In genomic region chr13:41463823-41464602, GRCh38 we compare ENCODE assay signal across 8 cellular contexts. TPM values are rescaled to one million over a fixed set of nuclear protein-coding genes. Genes with fewer than 3 reads are reported as not detected.
DNase-seq lines count a peak whose midpoint lies in the region; ATAC-seq and TF ChIP-seq lines count a peak whose summit lies in the region.

No MANE protein-coding gene starts in this region.

- peak overlapping the region; percentile 63 for H3K27ac ChIP-seq in neutrophil
- H3K27ac ChIP-seq in trophoblast cell (ENCODE audit: low read depth, low read length) = no peak overlapping the region
- H3K27ac ChIP-seq in smooth muscle cell (ENCODE audit: low read depth) = no peak overlapping the region

- H3K14ac ChIP-seq in trophoblast cell (ENCODE audit: low read length) = no peak overlapping the region

- H2BK5ac ChIP-seq in trophoblast cell (ENCODE audit: low read depth, low read length, poor library complexity) = no peak overlapping the region

- H3K27me3 ChIP-seq in neutrophil (no peaks in the 10 kb centered on the region), trophoblast cell (ENCODE audit: insufficient read depth, low read length) (no peaks in the 10 kb centered on the region), smooth muscle cell (ENCODE audit: low read depth) (peaks cover 13% of the 10 kb centered on the region)

- no peak overlapping the region for H2AK5ac ChIP-seq in trophoblast cell (ENCODE audit: low read length)

- no peak overlapping the region for H3K4ac ChIP-seq in trophoblast cell (ENCODE audit: low read depth, low read length)

- no peaks in the 10 kb centered on the region for H4K20me1 ChIP-seq in smooth muscle cell (ENCODE audit: low read depth)

- H4K91ac ChIP-seq in trophoblast cell (ENCODE audit: low read depth, low read length) = no peak overlapping the region

- H4K12ac ChIP-seq in trophoblast cell (ENCODE audit: low read depth, low read length) = no peak overlapping the region

- H3K9me3 ChIP-seq in neutrophil (no peaks in the 10 kb centered on the region), trophoblast cell (ENCODE audit: insufficient read depth, low read depth, low read length) (no peaks in the 10 kb centered on the region), smooth muscle cell (replicated peaks; ENCODE audit: low read depth) (no peaks in the 10 kb centered on the region)

- DNase-seq in activated CD8-positive, alpha-beta memory T cell treated with anti-CD3 and anti-CD28 coated beads, Interleukin-2, amount 50 U/mL, for 4 hours = peak; percentile 43
- DNase-seq in trophoblast cell (no peak), NCI-H1105 treated with DMSO at 0.1 percent for 48 hours (lab: John Stamatoyannopoulos, UW) (no peak), smooth muscle cell (lab: John Stamatoyannopoulos, UW; ENCODE audit: unreplicated experiment) (no peak), foreskin melanocyte (no peak)

- H3K79me2 ChIP-seq in trophoblast cell (ENCODE audit: control insufficient read depth, insufficient read depth, low read length, poor library complexity) (no peaks in the 10 kb centered on the region), smooth muscle cell (ENCODE audit: low read depth) (no peaks in the 10 kb centered on the region)

- H4K8ac ChIP-seq in trophoblast cell (ENCODE audit: low read depth, low read length) = no peak overlapping the region

- no peak overlapping the region for H3K18ac ChIP-seq in trophoblast cell (ENCODE audit: low read length)

- no peaks in the 10 kb centered on the region for H3F3A ChIP-seq in smooth muscle cell (ENCODE audit: low read depth)

- no peak overlapping the region for H2BK12ac ChIP-seq in trophoblast cell (ENCODE audit: low read length)

- H3K23ac ChIP-seq in trophoblast cell (ENCODE audit: low read length) = no peak overlapping the region

- peaks cover 20% of the 10 kb centered on the region for H3K36me3 ChIP-seq in neutrophil
- H3K36me3 ChIP-seq in trophoblast cell (ENCODE audit: control insufficient read depth in 1 of 2, insufficient read depth in 2 of 2, low read length in 2 of 2) = peaks cover 21 to 32% of the 10 kb centered on the region in 2 experiments
- H3K36me3 ChIP-seq in smooth muscle cell (ENCODE audit: low read depth) = no peaks in the 10 kb centered on the region

- no peak overlapping the region for H2BK120ac ChIP-seq in trophoblast cell (ENCODE audit: insufficient read depth, low read length, poor library complexity)

- peaks cover 57 to 66% of the 10 kb centered on the region in 2 experiments for H3K4me1 ChIP-seq in neutrophil (ENCODE audit: control insufficient read depth in 1 of 2, insufficient read depth in 1 of 2, low read depth in 1 of 2, low read length in 1 of 2)
- H3K4me1 ChIP-seq in trophoblast cell (ENCODE audit: control insufficient read depth in 1 of 2, insufficient read depth in 2 of 2, low read length in 2 of 2) = peaks cover 2 to 13% of the 10 kb centered on the region in 2 experiments
- H3K4me1 ChIP-seq in smooth muscle cell (ENCODE audit: low read depth) = no peaks in the 10 kb centered on the region

- H3K4me3 ChIP-seq in neutrophil (ENCODE audit: low read depth in 1 of 2, low read length in 1 of 2) (no peak overlapping the region), trophoblast cell (ENCODE audit: low read depth, low read length) (no peak overlapping the region), smooth muscle cell (no peak overlapping the region)

- no peaks in the 10 kb centered on the region for H3K79me1 ChIP-seq in trophoblast cell (ENCODE audit: low read length)

- H3K4me2 ChIP-seq in trophoblast cell (ENCODE audit: low read length) (no peak overlapping the region), smooth muscle cell (no peak overlapping the region)

- H3K9ac ChIP-seq in trophoblast cell (ENCODE audit: low read length) = no peak overlapping the region
- no peak overlapping the region for H3K9ac ChIP-seq in smooth muscle cell (ENCODE audit: low read depth)

- ATAC-seq in GM18868 (IDR thresholded peaks at IDR 0.05; ENCODE audit: unreplicated experiment) (peak; percentile 56), HG03103 (IDR thresholded peaks at IDR 0.05; ENCODE audit: low read depth, unreplicated experiment) (peak; percentile 41)

- H2AFZ ChIP-seq in trophoblast cell (ENCODE audit: insufficient read depth, low read length, poor library complexity) (no peak overlapping the region), smooth muscle cell (ENCODE audit: low read depth) (no peak overlapping the region)

- no peak for TF ChIP-seq CTCF in neutrophil (IDR thresholded peaks at IDR 0.05)
- TF ChIP-seq CTCF in smooth muscle cell (IDR thresholded peaks at IDR 0.05; ENCODE audit: borderline replicate concordance, insufficient read depth, poor library complexity, severe bottlenecking) = no peak

- no CpG with 5 or more reads among the region's 11 CpGs for WGBS in trophoblast cell (ENCODE audit: extremely low coverage, insufficient coverage, insufficient read length)
- WGBS in smooth muscle cell (ENCODE audit: low lambda C conversion rate) = 94% methylated on average over 10 of the region's 11 CpGs

RNA-seq across cellular contexts. Expression of gene RGCC, which starts 6.7 kb away (rescaled TPM):
- polyA plus RNA-seq in trophoblast cell (2013) = 29.5 and 29.8 TPM in 2 replicates
- 4.5 and 15.1 TPM in 2 replicates for total RNA-seq in smooth muscle cell
- polyA plus RNA-seq in smooth muscle cell = 10.7 and 11.7 TPM in 2 replicates
